1 cellular context compared by ENCODE assay signal in genomic region chr13:46799139-46799538, GRCh38.
TF ChIP-seq lines count a peak whose summit lies in the region.

No MANE protein-coding gene starts in this region.

TF ChIP-seq in IMR-90, 13 proteins besides CTCF, POLR2A, EP300 and RAD21 (continued from another document):
- no peak for TF ChIP-seq ELK1 (IDR thresholded peaks at IDR 0.05; ENCODE audit: borderline replicate concordance, low read depth, low read length)
- no peak for TF ChIP-seq BHLHE40 (IDR thresholded peaks at IDR 0.05; ENCODE audit: low read depth, low read length)
- 0 out of 2 replicates have a peak, but pooled peaks have one; percentile 18 for TF ChIP-seq CEBPB (IDR thresholded peaks at IDR 0.05; ENCODE audit: low read depth, low read length)
- no peak for TF ChIP-seq RFX5 (IDR thresholded peaks at IDR 0.05; ENCODE audit: low read depth, low read length)
- no peak for TF ChIP-seq RCOR1 (IDR thresholded peaks at IDR 0.05; ENCODE audit: insufficient replicate concordance, low read length)
